Comparison of ENCODE assay signal across 21 cellular contexts in genomic region chr5:113052041-113052795, GRCh38.
DNase-seq lines count a peak whose midpoint lies in the region; ATAC-seq, FAIRE-seq and TF ChIP-seq lines count a peak whose summit lies in the region.
"Had no signal": no experiment of that assay in that cellular context is flagged by ENCODE, and none has a peak within 500 bp of the region (broad histone marks: within the 10 kb centered on the region; RNA-seq: fewer than 3 reads in every experiment).

No MANE protein-coding gene starts in this region.

- no TSS peak for BruUV-seq in HepG2 (replicated peaks; lab: Mats Ljungman, UMichigan)

- no peak overlapping the region for H3K9ac ChIP-seq in HepG2 (ENCODE audit: insufficient read depth, low read depth, low read length)

- TF ChIP-seq CTCF in fibroblast of villous mesenchyme (IDR thresholded peaks at IDR 0.05; ENCODE audit: insufficient read depth, low read depth, low read length) (no peak), uterus (IDR thresholded peaks at IDR 0.05) (no peak), HepG2 (CRISPR knock-in tag; IDR thresholded peaks at IDR 0.05) (no peak), body of pancreas (IDR thresholded peaks at IDR 0.05) (no peak)

- H3K79me2 ChIP-seq in HepG2 (ENCODE audit: insufficient read depth, low read length), result no peaks in the 10 kb centered on the region

- H3K27me3 Mint-ChIP-seq in activated CD4-positive, alpha-beta T cell treated with anti-CD3 and anti-CD28 coated beads, Interleukin-2, amount 10 ng/mL, durations not matched to agents 7 days and 5 days, result no peaks in the 10 kb centered on the region

- H3K27me3 ChIP-seq in uterus, result no peaks in the 10 kb centered on the region
- H3K27me3 ChIP-seq in HepG2 (ENCODE audit: control insufficient read depth in 1 of 2, insufficient read depth in 2 of 2, low read length in 2 of 2), result no peaks in the 10 kb centered on the region
- no peaks in the 10 kb centered on the region for H3K27me3 ChIP-seq in body of pancreas
- H3K27me3 ChIP-seq: BLaER1 treated with 17β-estradiol and CSF1 and Interleukin-3, amounts not matched to agents 10 nM and 100 nM; breast epithelium; SJCRH30; tibial artery had no signal

- TF ChIP-seq RAD21 in HepG2 (CRISPR knock-in tag; IDR thresholded peaks at IDR 0.05), result no peak

- no peak for FAIRE-seq in HepG2 (lab: Jason Lieb, UNC)
- FAIRE-seq: GM12878 had no signal

- H3K27ac ChIP-seq in uterus (peak overlapping the region; percentile 53 to 62), HepG2 (ENCODE audit: extremely low read length, insufficient read depth, low read length) (no peak overlapping the region), body of pancreas (no peak overlapping the region)
- H3K27ac ChIP-seq: SJCRH30, tibial artery had no signal

- peaks cover 0 to 4% of the 10 kb centered on the region in 2 donors for H3K4me1 ChIP-seq in uterus
- no peaks in the 10 kb centered on the region for H3K4me1 ChIP-seq in HepG2 (ENCODE audit: insufficient read depth, low read length)
- H3K4me1 ChIP-seq in body of pancreas, result no peaks in the 10 kb centered on the region
- H3K4me1 ChIP-seq: breast epithelium, HAP-1, SJCRH30 had no signal

- H3K36me3 ChIP-seq in uterus (no peaks in the 10 kb centered on the region), HepG2 (replicated peaks in 1 of 2; ENCODE audit: control insufficient read depth in 1 of 2, insufficient read depth in 2 of 2, low read length in 2 of 2) (no peaks in the 10 kb centered on the region), body of pancreas (replicated peaks in 1 of 2; ENCODE audit: insufficient read depth in 1 of 2, low read depth in 2 of 2) (no peaks in the 10 kb centered on the region)
- H3K36me3 ChIP-seq: BLaER1 treated with 17β-estradiol and CSF1 and Interleukin-3, amounts not matched to agents 10 nM and 100 nM; breast epithelium; HAP-1 had no signal

- H3K4me1 Mint-ChIP-seq in activated CD4-positive, alpha-beta T cell treated with anti-CD3 and anti-CD28 coated beads, Interleukin-2, amount 10 ng/mL, durations not matched to agents 7 days and 5 days, result peaks cover 14% of the 10 kb centered on the region

- intact Hi-C loops in uterus (cut with DNase I; ENCODE audit: low total_unique reads) (no loop called here), HepG2 (cut with micrococcal nuclease; ENCODE audit: unreplicated experiment) (no loop called here), body of pancreas (cut with DNase I) (no loop called here)

- POLR2A ChIA-PET in activated CD4-positive, alpha-beta T cell treated with anti-CD3 and anti-CD28 coated beads, Interleukin-2, amount 10 ng/mL, durations not matched to agents 7 days and 5 days (lab: Charles Lee), result no interaction called here
- POLR2A ChIA-PET in HepG2 (lab: Yijun Ruan, JAX), result no interaction called here

- in situ Hi-C loops in HepG2 (cut with HindIII; ENCODE audit: extremely low pct_ligation_motif_present, low pct_unique_long_range_greater_than_20kb), result no loop called here

- TF ChIP-seq POLR2A in uterus (IDR thresholded peaks at IDR 0.05) (no peak), HepG2 (IDR thresholded peaks at IDR 0.05; ENCODE audit: insufficient read depth in 1 of 2, low read depth in 2 of 2, low read length in 2 of 2) (no peak), body of pancreas (IDR thresholded peaks at IDR 0.05) (no peak)

- TF ChIP-seq EP300 in HepG2 (IDR thresholded peaks at IDR 0.05; ENCODE audit: low read depth in 2 of 2, low read length in 2 of 2) (no peak), HepG2 (CRISPR knock-in tag; IDR thresholded peaks at IDR 0.05; ENCODE audit: borderline replicate concordance) (no peak)

- peak overlapping the region; percentile 75 for H3K27ac Mint-ChIP-seq in activated CD4-positive, alpha-beta T cell treated with anti-CD3 and anti-CD28 coated beads, Interleukin-2, amount 10 ng/mL, durations not matched to agents 7 days and 5 days
- H3K27ac Mint-ChIP-seq: activated T-helper 1 cell treated with anti-CD3 and anti-CD28 coated beads, Interleukin-12 subunit alpha, Interleukin-12 subunit beta, Interleukin-2, Interleukin-4 antibody, amounts not matched to agents 30 ng/mL and 10 ng/mL and 1 ng/mL, durations not matched to agents 14 hours and 24 hours and 36 hours had no signal

- H3K4me3 ChIP-seq in fibroblast of villous mesenchyme (ENCODE audit: low read depth, low read length) (no peak overlapping the region), uterus (no peak overlapping the region), HepG2 (replicated peaks in 1 of 3; ENCODE audit: insufficient read depth in 1 of 3, low read depth in 2 of 3, low read length in 3 of 3) (no peak overlapping the region), body of pancreas (no peak overlapping the region)
- H3K4me3 ChIP-seq: breast epithelium, GM12878, HAP-1, SJCRH30, tibial artery had no signal

- H2AFZ ChIP-seq in HepG2 (ENCODE audit: low read length), result no peak overlapping the region

- H3K9me3 ChIP-seq in uterus (no peaks in the 10 kb centered on the region), HepG2 (ENCODE audit: low read length) (no peaks in the 10 kb centered on the region), body of pancreas (no peaks in the 10 kb centered on the region)
- H3K9me3 ChIP-seq: BLaER1 treated with 17β-estradiol and CSF1 and Interleukin-3, amounts not matched to agents 10 nM and 100 nM; breast epithelium; HAP-1; SJCRH30; tibial artery had no signal

- CTCF ChIA-PET in activated CD4-positive, alpha-beta T cell treated with anti-CD3 and anti-CD28 coated beads, Interleukin-2, amount 10 ng/mL, durations not matched to agents 7 days and 5 days (lab: Charles Lee), result interaction anchor here (0.6 to 1.7 kb wide), 6 partner anchors 9 to 1501 kb away, joined by 3 to 5 read pairs (median 4); no protein-coding TSS in a partner anchor
- CTCF ChIA-PET in HepG2 (lab: Yijun Ruan, JAX; ENCODE audit: low intra/inter-chr PET ratio, low total read pairs), result no interaction called here

- no peak overlapping the region for H3K4me3 Mint-ChIP-seq in activated CD4-positive, alpha-beta T cell treated with anti-CD3 and anti-CD28 coated beads, Interleukin-2, amount 10 ng/mL, durations not matched to agents 7 days and 5 days
- H3K4me3 Mint-ChIP-seq: activated T-helper 1 cell treated with anti-CD3 and anti-CD28 coated beads, Interleukin-12 subunit alpha, Interleukin-12 subunit beta, Interleukin-2, Interleukin-4 antibody, amounts not matched to agents 30 ng/mL and 10 ng/mL and 1 ng/mL, durations not matched to agents 14 hours and 24 hours and 36 hours had no signal

- 61% methylated on average over 8 of the region's 10 CpGs for WGBS in HepG2 (ENCODE audit: low lambda C conversion rate)
- WGBS in body of pancreas, 2 donors, result 64 to 66% methylated on average over 8 to 10 of the region's 10 CpGs

- DNase-seq in activated CD4-positive, alpha-beta T cell treated with anti-CD3 and anti-CD28 coated beads, Interleukin-2, amount 10 ng/mL, durations not matched to agents 7 days and 5 days, result no peak
- DNase-seq in activated CD4-positive, alpha-beta T cell treated with anti-CD3 and anti-CD28 coated beads for 1 hour, result no peak
- peak; percentile 46 for DNase-seq in fibroblast of villous mesenchyme (ENCODE audit: low read depth)
- no peak for DNase-seq in uterus
- DNase-seq in HepG2 (ENCODE audit: low spot score), result no peak
- DNase-seq in stimulated activated CD4-positive, alpha-beta T cell treated with anti-CD3 and anti-CD28 coated beads, Interleukin-4, amount 100 ng/mL, for 1 hour, result no peak
- DNase-seq in body of pancreas, result no peak
- DNase-seq: 8988T; GDM1; NCI-H1436 treated with DMSO at 0.1 percent for 48 hours; NCI-H774; OCI-M1; SJCRH30; stimulated activated naive CD8-positive, alpha-beta T cell treated with anti-CD3 and anti-CD28 coated beads, Interleukin-15, Interleukin-2, amounts not matched to agents 100 U/mL and 50 U/mL, for 24 hours had no signal

- no peaks in the 10 kb centered on the region for H3K36me3 Mint-ChIP-seq in activated CD4-positive, alpha-beta T cell treated with anti-CD3 and anti-CD28 coated beads, Interleukin-2, amount 10 ng/mL, durations not matched to agents 7 days and 5 days (ENCODE audit: low read depth)

- ATAC-seq in SK-N-SH treated with all-trans-retinoic acid at 6 μM for 48 hours (peak; percentile 22), HepG2 (no peak), body of pancreas (no peak)
- ATAC-seq: GM12878; stimulated activated naive CD8-positive, alpha-beta T cell treated with anti-CD3 and anti-CD28 coated beads, Interleukin-15, Interleukin-2, amounts not matched to agents 100 U/mL and 50 U/mL, for 24 hours had no signal

- H3K4me2 ChIP-seq in HepG2 (ENCODE audit: low read depth, low read length), result no peak overlapping the region

- no peaks in the 10 kb centered on the region for H4K20me1 ChIP-seq in HepG2 (ENCODE audit: insufficient read depth, low read length)
- H4K20me1 ChIP-seq: BLaER1 treated with 17β-estradiol and CSF1 and Interleukin-3, amounts not matched to agents 10 nM and 100 nM had no signal

- no peaks in the 10 kb centered on the region for H3K9me3 Mint-ChIP-seq in activated CD4-positive, alpha-beta T cell treated with anti-CD3 and anti-CD28 coated beads, Interleukin-2, amount 10 ng/mL, durations not matched to agents 7 days and 5 days
- H3K9me3 Mint-ChIP-seq: activated T-helper 1 cell treated with anti-CD3 and anti-CD28 coated beads, Interleukin-12 subunit alpha, Interleukin-12 subunit beta, Interleukin-2, Interleukin-4 antibody, amounts not matched to agents 30 ng/mL and 10 ng/mL and 1 ng/mL, durations not matched to agents 14 hours and 24 hours and 36 hours had no signal

TF ChIP-seq in SK-N-SH treated with all-trans-retinoic acid at 6 μM for 48 hours, 23 proteins besides CTCF, POLR2A, EP300 and RAD21:
- TF ChIP-seq ARNTL (CRISPR knock-in tag; IDR thresholded peaks at IDR 0.05; ENCODE audit: borderline replicate concordance, low read depth), result no peak

TF ChIP-seq in HepG2, 621 proteins besides CTCF, POLR2A, EP300 and RAD21 (continues in another document):
- TF ChIP-seq ZNF574 (CRISPR knock-in tag; IDR thresholded peaks at IDR 0.05) (no peak), ZNF878 (CRISPR knock-in tag; IDR thresholded peaks at IDR 0.05) (no peak)

Comparison
In these comparisons a context has a peak if more than half of its experiments do, and no peak if none do; other contexts are left out.
1. H3K27ac ChIP-seq: peak in uterus (2 of 2); none in HepG2 (single experiment) and body of pancreas (0 of 4).